Comparison of ENCODE assay signal across 17 cellular contexts in genomic region chr19:33499248-33499647, GRCh38.
"Had no signal": no experiment of that assay in that cellular context is flagged by ENCODE, and none has a peak within 500 bp of the region (broad histone marks: within the 10 kb centered on the region; RNA-seq: fewer than 3 reads in every experiment).

No MANE protein-coding gene starts in this region.

- H3K9me3 Mint-ChIP-seq: endodermal cell; naive B cell; nephron; stimulated activated effector memory CD8-positive, alpha-beta T cell treated with anti-CD3 and anti-CD28 coated beads, Interleukin-12 subunit alpha, Interleukin-12 subunit beta, amount 100 ng/mL, for 72 hours had no signal

- H3K36me3 Mint-ChIP-seq: stimulated activated effector memory CD8-positive, alpha-beta T cell treated with anti-CD3 and anti-CD28 coated beads, Interleukin-12 subunit alpha, Interleukin-12 subunit beta, amount 100 ng/mL, for 72 hours had no signal

- H3K9me3 ChIP-seq: tibial artery had no signal

- H3K4me3 Mint-ChIP-seq: endodermal cell; naive B cell; nephron; stimulated activated effector memory CD8-positive, alpha-beta T cell treated with anti-CD3 and anti-CD28 coated beads, Interleukin-12 subunit alpha, Interleukin-12 subunit beta, amount 100 ng/mL, for 72 hours had no signal

- H3K27ac Mint-ChIP-seq: endodermal cell; nephron; stimulated activated effector memory CD8-positive, alpha-beta T cell treated with anti-CD3 and anti-CD28 coated beads, Interleukin-12 subunit alpha, Interleukin-12 subunit beta, amount 100 ng/mL, for 72 hours had no signal

- H3K27me3 ChIP-seq: foreskin keratinocyte, hepatocyte, tibial artery had no signal

- H3K27me3 Mint-ChIP-seq: naive B cell had no signal

- H3K4me1 Mint-ChIP-seq: endodermal cell had no signal

- DNase-seq: caudate nucleus; effector CD4-positive, alpha-beta T cell; endodermal cell; erythroblast; foreskin keratinocyte; head of caudate nucleus; mesendoderm; naive B cell; small intestine; stimulated activated CD4-positive, alpha-beta T cell treated with anti-CD3 and anti-CD28 coated beads, Interleukin-4, amount 100 ng/mL, for 1 hour; stimulated activated CD8-positive, alpha-beta memory T cell treated with anti-CD3 and anti-CD28 coated beads, Interleukin-4, amount 100 ng/mL, for 48 hours; stimulated activated naive CD8-positive, alpha-beta T cell treated with anti-CD3 and anti-CD28 coated beads, Interleukin-15, Interleukin-2, amounts not matched to agents 100 U/mL and 50 U/mL, for 24 hours; tibial artery had no signal

- H3K4me3 ChIP-seq: coronary artery, hepatocyte, tibial artery had no signal

- ATAC-seq: foreskin keratinocyte; stimulated activated effector memory CD8-positive, alpha-beta T cell treated with anti-CD3 and anti-CD28 coated beads, Interleukin-12 subunit alpha, Interleukin-12 subunit beta, amount 100 ng/mL, for 72 hours; stimulated activated naive CD8-positive, alpha-beta T cell treated with anti-CD3 and anti-CD28 coated beads, Interleukin-15, Interleukin-2, amounts not matched to agents 100 U/mL and 50 U/mL, for 24 hours had no signal

- H3K27ac ChIP-seq: coronary artery, foreskin keratinocyte, hepatocyte, tibial artery had no signal

- H3K4me1 ChIP-seq: foreskin keratinocyte, tibial artery had no signal
